Comparison of ENCODE assay signal across 8 cellular contexts in genomic region chr22:22342697-22343602, GRCh38.
A peak's percentile ranks its signal among the peaks of the same experiment; 100 is the strongest.
DNase-seq lines count a peak whose midpoint lies in the region; ATAC-seq and TF ChIP-seq lines count a peak whose summit lies in the region.

No MANE protein-coding gene starts in this region.

- no peak overlapping the region for H3K9ac ChIP-seq in IMR-90 (ENCODE audit: low read depth, low read length)

- H3K4me1 ChIP-seq in Caco-2: peaks cover 13% of the 10 kb centered on the region; the same call in 1 of the 2 replicates
- no peaks in the 10 kb centered on the region for H3K4me1 ChIP-seq in IMR-90 (ENCODE audit: control insufficient read depth, insufficient read depth, low read length)

- H3K18ac ChIP-seq in IMR-90 (ENCODE audit: low read depth, low read length): no peak overlapping the region

- BruUV-seq in Caco-2 (replicated peaks; lab: Mats Ljungman, UMichigan) (no TSS peak), IMR-90 (replicated peaks; lab: Mats Ljungman, UMichigan) (no TSS peak)

- POLR2A ChIA-PET in Caco-2 (lab: Charles Lee): no interaction called here
- POLR2A ChIA-PET in IMR-90 (lab: Charles Lee; ENCODE audit: unreplicated experiment): no interaction called here

- intact Hi-C loops in Caco-2 (cut with micrococcal nuclease; ENCODE audit: unreplicated experiment): loop anchor here (1.0 to 2.0 kb wide), 2 partner anchors 14 to 135 kb away; no protein-coding TSS in a partner anchor
- intact Hi-C loops in IMR-90 (cut with micrococcal nuclease): no loop called here

- CTCF ChIA-PET in Caco-2 (lab: Charles Lee): interaction anchor here (0.6 to 2.0 kb wide), 10 partner anchors 9 to 385 kb away, joined by 3 to 8 read pairs (median 4); no protein-coding TSS in a partner anchor
- CTCF ChIA-PET in IMR-90 (lab: Yijun Ruan, JAX): interaction anchor here (0.6 to 0.8 kb wide), 2 partner anchors 14 to 24 kb away, joined by 3 to 8 read pairs; no protein-coding TSS in a partner anchor

- no peak overlapping the region for H2AFZ ChIP-seq in IMR-90 (replicated peaks; ENCODE audit: low read length, poor library complexity)

- ATAC-seq in IMR-90 (ENCODE audit: low read depth) (0 out of 2 replicates have a peak, but pooled peaks have one; percentile 49), GM19035 (IDR thresholded peaks at IDR 0.05; ENCODE audit: unreplicated experiment) (no peak)

- H2AK5ac ChIP-seq in IMR-90 (ENCODE audit: low read depth, low read length): no peak overlapping the region

- no peaks in the 10 kb centered on the region for H3K36me3 Mint-ChIP-seq in Caco-2 (ENCODE audit: insufficient read depth, unreplicated experiment)

- TF ChIP-seq CTCF in Caco-2 (IDR thresholded peaks at IDR 0.05; ENCODE audit: insufficient read depth in 1 of 2, low read depth in 1 of 2, low read length in 1 of 2, severe bottlenecking in 1 of 2, unreplicated experiment in 1 of 2) (peak; percentile 88 to 90), IMR-90 (conservative IDR thresholded peaks at IDR 0.05; ENCODE audit: low read depth, low read length) (peak; percentile 49; the same call in 1 of the 2 replicates)

- no peak overlapping the region for H2BK120ac ChIP-seq in IMR-90 (ENCODE audit: low read depth, low read length)

- no peak overlapping the region for H3K4me3 Mint-ChIP-seq in Caco-2 (ENCODE audit: unreplicated experiment)

- no peak overlapping the region for H3K4me2 ChIP-seq in IMR-90 (ENCODE audit: low read depth, low read length)

- no peak overlapping the region for H2BK20ac ChIP-seq in IMR-90 (ENCODE audit: low read depth, low read length)

- no peaks in the 10 kb centered on the region for H3K9me3 Mint-ChIP-seq in Caco-2 (ENCODE audit: unreplicated experiment)

- H4K5ac ChIP-seq in IMR-90 (ENCODE audit: low read depth, low read length): no peak overlapping the region

- H2AK9ac ChIP-seq in IMR-90 (replicated peaks; ENCODE audit: low read depth, low read length, poor library complexity): no peak overlapping the region

- H3K9me3 ChIP-seq in Caco-2 (no peaks in the 10 kb centered on the region), IMR-90 (ENCODE audit: control insufficient read depth, insufficient read depth, low read length) (no peaks in the 10 kb centered on the region)

- H3K27ac Mint-ChIP-seq in Caco-2 (ENCODE audit: unreplicated experiment): no peak overlapping the region

- dilution Hi-C loops in IMR-90 (cut with HindIII; ENCODE audit: low sequenced_read_pairs, unreplicated experiment): no loop called here

- H4K20me1 ChIP-seq in IMR-90 (ENCODE audit: insufficient read depth, low read length): no peaks in the 10 kb centered on the region

- no peak for TF ChIP-seq POLR2A in IMR-90 (IDR thresholded peaks at IDR 0.05; ENCODE audit: low read depth, low read length)

- H2BK15ac ChIP-seq in IMR-90 (ENCODE audit: low read depth, low read length): no peak overlapping the region

- H3K14ac ChIP-seq in IMR-90 (replicated peaks; ENCODE audit: low read depth, low read length): no peak overlapping the region

- H3K9me1 ChIP-seq in IMR-90 (ENCODE audit: insufficient read depth, low read length): no peaks in the 10 kb centered on the region

- WGBS in IMR-90 (ENCODE audit: extremely low coverage in 2 of 2, insufficient read length in 1 of 2), 2 experiments: 45% methylated on average over 4 of the region's 8 CpGs; no CpG with 5 or more reads in 1 of the 2 experiments

- peaks cover 5% of the 10 kb centered on the region for H3K27me3 Mint-ChIP-seq in Caco-2 (ENCODE audit: insufficient read depth, unreplicated experiment)

- in situ Hi-C loops in IMR-90 (cut with MboI; ENCODE audit: low sequenced_read_pairs): no loop called here
- in situ Hi-C loops in SK-MEL-5 (cut with HindIII; ENCODE audit: low pct_unique_long_range_greater_than_20kb, low sequenced_read_pairs): no loop called here

- no peak overlapping the region for H4K8ac ChIP-seq in IMR-90 (ENCODE audit: low read depth in 2 of 2, low read length in 2 of 2)

- H4K91ac ChIP-seq in IMR-90 (ENCODE audit: insufficient read depth, low read depth, low read length): no peak overlapping the region

- H3K79me1 ChIP-seq in IMR-90 (ENCODE audit: low read depth in 1 of 2, low read length in 2 of 2): no peaks in the 10 kb centered on the region

- H3K56ac ChIP-seq in IMR-90 (ENCODE audit: extremely low read depth, insufficient read depth, low read length): no peak overlapping the region

- H3K27ac ChIP-seq in IMR-90 (ENCODE audit: insufficient read depth, low read length): no peak overlapping the region

- no peak overlapping the region for H3K23ac ChIP-seq in IMR-90 (ENCODE audit: low read depth, low read length)

- TF ChIP-seq RAD21 in IMR-90 (IDR thresholded peaks at IDR 0.05; ENCODE audit: low read length): no peak

- H3K36me3 ChIP-seq in Caco-2 (ENCODE audit: control insufficient read depth, insufficient read depth, low read length) (no peaks in the 10 kb centered on the region), IMR-90 (ENCODE audit: control insufficient read depth, insufficient read depth, low read length) (no peaks in the 10 kb centered on the region)

- H2BK5ac ChIP-seq in IMR-90 (ENCODE audit: low read depth, low read length, poor library complexity, severe bottlenecking): no peak overlapping the region

- DNase-seq in Caco-2 (peak; percentile 93 to 94), IMR-90 (no peak), SK-MEL-5 (ENCODE audit: low read depth, low spot score) (peak; percentile 64), iPS DF 19.7 (ENCODE audit: low read depth, low spot score) (peak; percentile 75), hippocampal formation (lab: John Stamatoyannopoulos, UW) (no peak)
- peak; percentile 51 for DNase-seq in activated naive CD8-positive, alpha-beta T cell treated with anti-CD3 and anti-CD28 coated beads, Interleukin-2, amount 50 U/mL, for 16 hours (ENCODE audit: low read depth, low spot score)
- peak; percentile 67 for DNase-seq in stimulated activated CD4-positive, alpha-beta T cell treated with anti-CD3 and anti-CD28 coated beads, Interleukin-2, amount 100 ng/mL, for 48 hours

- H3K27me3 ChIP-seq in Caco-2 (replicated peaks; ENCODE audit: control insufficient read depth, insufficient read depth, low read length) (no peaks in the 10 kb centered on the region), IMR-90 (ENCODE audit: control insufficient read depth, insufficient read depth, low read length) (peaks cover 19% of the 10 kb centered on the region)

- no peak overlapping the region for H3K4ac ChIP-seq in IMR-90 (ENCODE audit: low read depth, low read length)

- no peaks in the 10 kb centered on the region for H3K4me1 Mint-ChIP-seq in Caco-2 (ENCODE audit: low read depth, unreplicated experiment)

- H3K4me3 ChIP-seq in Caco-2 (ENCODE audit: low read depth, low read length) (no peak overlapping the region), IMR-90 (ENCODE audit: insufficient read depth, low read depth, low read length) (no peak overlapping the region)

TF ChIP-seq in IMR-90, 13 proteins besides CTCF, POLR2A, EP300 and RAD21:
- no peak for TF ChIP-seq BHLHE40 (IDR thresholded peaks at IDR 0.05; ENCODE audit: low read depth, low read length)
- no peak for TF ChIP-seq CHD1 (IDR thresholded peaks at IDR 0.05; ENCODE audit: low read depth, low read length)
- no peak for TF ChIP-seq MXI1 (IDR thresholded peaks at IDR 0.05; ENCODE audit: borderline replicate concordance, low read depth, low read length)
- TF ChIP-seq MAZ (IDR thresholded peaks at IDR 0.05; ENCODE audit: borderline replicate concordance, low read depth, low read length): no peak
- TF ChIP-seq NFE2L2 (IDR thresholded peaks at IDR 0.05; ENCODE audit: low read depth, low read length): no peak
- TF ChIP-seq, protein P1, sequence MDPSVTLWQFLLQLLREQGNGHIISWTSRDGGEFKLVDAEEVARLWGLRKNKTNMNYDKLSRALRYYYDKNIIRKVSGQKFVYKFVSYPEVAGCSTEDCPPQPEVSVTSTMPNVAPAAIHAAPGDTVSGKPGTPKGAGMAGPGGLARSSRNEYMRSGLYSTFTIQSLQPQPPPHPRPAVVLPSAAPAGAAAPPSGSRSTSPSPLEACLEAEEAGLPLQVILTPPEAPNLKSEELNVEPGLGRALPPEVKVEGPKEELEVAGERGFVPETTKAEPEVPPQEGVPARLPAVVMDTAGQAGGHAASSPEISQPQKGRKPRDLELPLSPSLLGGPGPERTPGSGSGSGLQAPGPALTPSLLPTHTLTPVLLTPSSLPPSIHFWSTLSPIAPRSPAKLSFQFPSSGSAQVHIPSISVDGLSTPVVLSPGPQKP (IDR thresholded peaks at IDR 0.05; ENCODE audit: borderline replicate concordance, low read depth, low read length): no peak
- no peak for TF ChIP-seq RCOR1 (IDR thresholded peaks at IDR 0.05; ENCODE audit: insufficient replicate concordance, low read length)
- TF ChIP-seq SMC3 (IDR thresholded peaks at IDR 0.05; ENCODE audit: low read depth, low read length): no peak
- no peak for TF ChIP-seq CEBPB (IDR thresholded peaks at IDR 0.05; ENCODE audit: low read depth, low read length)
- TF ChIP-seq RFX5 (IDR thresholded peaks at IDR 0.05; ENCODE audit: low read depth, low read length): no peak
- no peak for TF ChIP-seq MAFK (IDR thresholded peaks at IDR 0.05; ENCODE audit: low read depth, low read length)
- no peak for TF ChIP-seq USF2 (IDR thresholded peaks at IDR 0.05; ENCODE audit: low read depth, low read length)
- no peak for TF ChIP-seq FOS (IDR thresholded peaks at IDR 0.05; ENCODE audit: low read depth, low read length)

Comparison
In these comparisons a context has a peak if more than half of its experiments do, and no peak if none do; other contexts are left out.
1. DNase-seq: peak in Caco-2 (2 of 2), SK-MEL-5 (single experiment), activated naive CD8-positive, alpha-beta T cell treated with anti-CD3 and anti-CD28 coated beads, Interleukin-2, amount 50 U/mL, for 16 hours (single experiment), iPS DF 19.7 (single experiment) and stimulated activated CD4-positive, alpha-beta T cell treated with anti-CD3 and anti-CD28 coated beads, Interleukin-2, amount 100 ng/mL, for 48 hours (2 of 2); none in IMR-90 (single experiment) and hippocampal formation (0 of 2).